9 cellular contexts compared by ENCODE assay signal in the genomic region with DNA sequence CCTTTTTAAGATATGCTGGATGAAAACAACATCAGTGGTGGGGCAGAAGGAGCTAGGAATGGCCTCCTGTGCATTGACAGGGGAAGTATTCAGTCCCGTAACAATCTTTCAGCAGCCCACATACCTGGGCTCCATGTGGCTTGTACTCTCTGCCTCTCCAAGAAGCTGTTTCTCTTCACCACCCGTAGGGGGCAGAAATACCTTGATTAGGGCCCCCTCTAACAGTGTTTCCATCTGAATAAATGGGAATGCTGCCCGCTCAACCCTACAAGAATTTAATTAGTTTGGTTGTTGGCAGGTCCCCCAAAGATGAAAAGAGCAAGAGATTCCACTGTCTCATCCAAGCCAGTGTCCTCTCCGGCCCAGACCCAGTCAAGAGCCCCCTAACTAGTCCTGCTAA.
DNase-seq lines count a peak whose midpoint lies in the region; ATAC-seq, FAIRE-seq and TF ChIP-seq lines count a peak whose summit lies in the region.
"Had no signal": no experiment of that assay in that cellular context is flagged by ENCODE, and none has a peak within 500 bp of the region (broad histone marks: within the 10 kb centered on the region; RNA-seq: fewer than 3 reads in every experiment).

No MANE protein-coding gene starts in this region.

- 59 to 77% methylated on average over 4 of the region's 4 CpGs for whole genome bisulfite sequencing in testis, 2 donors

- H3K36me3 ChIP-seq in cardiac muscle cell (no peaks in the 10 kb centered on the region), endothelial cell of umbilical vein (ENCODE audit: control insufficient read depth in 2 of 2, extremely low read depth in 1 of 2, insufficient read depth in 2 of 2, low read length in 2 of 2) (no peaks in the 10 kb centered on the region), testis (ENCODE audit: low read depth, missing control alignments) (no peaks in the 10 kb centered on the region), right atrium auricular region (no peaks in the 10 kb centered on the region)

- TF ChIP-seq POLR2A in endothelial cell of umbilical vein (IDR thresholded peaks at IDR 0.05; ENCODE audit: low read depth, low read length) (no peak), testis (IDR thresholded peaks at IDR 0.05) (no peak)

- no peak for FAIRE-seq in endothelial cell of umbilical vein (lab: Jason Lieb, UNC)

- H3K27me3 ChIP-seq in cardiac muscle cell: no peaks in the 10 kb centered on the region
- H3K27me3 ChIP-seq in endothelial cell of umbilical vein (ENCODE audit: control insufficient read depth in 2 of 2, insufficient read depth in 2 of 2, low read length in 2 of 2): no peaks in the 10 kb centered on the region
- H3K27me3 ChIP-seq in testis: no peaks in the 10 kb centered on the region
- no peaks in the 10 kb centered on the region for H3K27me3 ChIP-seq in right atrium auricular region

- H3K4me2 ChIP-seq in endothelial cell of umbilical vein (ENCODE audit: insufficient read depth, low read length): no peak overlapping the region

- H3K4me3 ChIP-seq in cardiac muscle cell (no peak overlapping the region), endothelial cell of umbilical vein (replicated peaks in 1 of 3; ENCODE audit: insufficient read depth in 1 of 3, low read depth in 1 of 3, low read length in 3 of 3) (no peak overlapping the region), testis (no peak overlapping the region), right atrium auricular region (no peak overlapping the region)

- ATAC-seq in GM18519 (IDR thresholded peaks at IDR 0.05; ENCODE audit: low FRiP score, unreplicated experiment): no peak

- H3K4me1 ChIP-seq in cardiac muscle cell (ENCODE audit: low read depth): no peaks in the 10 kb centered on the region
- no peaks in the 10 kb centered on the region for H3K4me1 ChIP-seq in endothelial cell of umbilical vein (ENCODE audit: control insufficient read depth, extremely low read depth, insufficient read depth, low read length)
- no peaks in the 10 kb centered on the region for H3K4me1 ChIP-seq in testis
- H3K4me1 ChIP-seq in right atrium auricular region: no peaks in the 10 kb centered on the region

- no peaks in the 10 kb centered on the region for H3K79me2 ChIP-seq in endothelial cell of umbilical vein (ENCODE audit: control insufficient read depth, insufficient read depth, low read length)

- CTCF ChIA-PET in endothelial cell of umbilical vein (lab: Charles Lee): interaction anchor here (1.2 kb wide), 1 partner anchor 342 kb away, joined by 4 read pairs; no protein-coding TSS in a partner anchor

- dilution Hi-C loops in endothelial cell of umbilical vein (cut with MboI; ENCODE audit: extremely low pct_ligation_motif_present, low sequenced_read_pairs): no loop called here

- DNase-seq in cardiac muscle cell (ENCODE audit: low read depth in 1 of 2, low spot score in 1 of 2) (peak; percentile 7 to 48), cardiac septum (ENCODE audit: low spot score) (no peak), NCI-H526 treated with DMSO at 0.1 percent for 48 hours (lab: John Stamatoyannopoulos, UW) (peak; percentile 1), endothelial cell of umbilical vein (ENCODE audit: low read depth, low spot score) (no peak), anterior cingulate cortex (lab: John Stamatoyannopoulos, UW) (no peak), testis (no peak), right atrium auricular region (ENCODE audit: low spot score) (no peak)
- DNase-seq: activated B cell treated with CpG ODN at 0.5 μM for 24 hours had no signal

- no peak overlapping the region for H2AFZ ChIP-seq in endothelial cell of umbilical vein (ENCODE audit: low read depth, low read length)

- no peaks in the 10 kb centered on the region for H4K20me1 ChIP-seq in endothelial cell of umbilical vein (replicated peaks; ENCODE audit: control insufficient read depth, extremely low read depth, insufficient read depth, low read length)

- peak; percentile 48 for TF ChIP-seq CTCF in cardiac muscle cell (IDR thresholded peaks at IDR 0.05; ENCODE audit: low read depth, low read length)
- peak; percentile 9 to 22 for TF ChIP-seq CTCF in endothelial cell of umbilical vein (IDR thresholded peaks at IDR 0.05; ENCODE audit: extremely low read depth in 1 of 2, insufficient read depth in 1 of 2, low read depth in 1 of 2, low read length in 2 of 2)
- peak in 1 of 3 experiments; percentile 24 for TF ChIP-seq CTCF in testis (IDR thresholded peaks at IDR 0.05)
- TF ChIP-seq CTCF in right atrium auricular region (IDR thresholded peaks at IDR 0.05): peak in 1 of 2 donors; percentile 22

- intact Hi-C loops in cardiac septum (cut with DNase I): no loop called here
- intact Hi-C loops in endothelial cell of umbilical vein (cut with micrococcal nuclease): no loop called here
- intact Hi-C loops in testis (cut with DNase I; ENCODE audit: low total_unique reads): no loop called here

- POLR2A ChIA-PET in endothelial cell of umbilical vein (lab: Charles Lee): no interaction called here

- no peaks in the 10 kb centered on the region for H3K9me1 ChIP-seq in endothelial cell of umbilical vein (replicated peaks; ENCODE audit: control insufficient read depth, extremely low read depth, insufficient read depth, low read length)

- H3K9ac ChIP-seq in endothelial cell of umbilical vein (replicated peaks; ENCODE audit: extremely low read depth, insufficient read depth, low read length): no peak overlapping the region

- no peaks in the 10 kb centered on the region for H3K9me3 ChIP-seq in cardiac muscle cell (ENCODE audit: low read depth)
- H3K9me3 ChIP-seq in endothelial cell of umbilical vein (replicated peaks; ENCODE audit: control insufficient read depth, insufficient read depth, low read length): no peaks in the 10 kb centered on the region
- no peaks in the 10 kb centered on the region for H3K9me3 ChIP-seq in testis
- no peaks in the 10 kb centered on the region for H3K9me3 ChIP-seq in right atrium auricular region

- no TSS peak for BruUV-seq in endothelial cell of umbilical vein (replicated peaks; lab: Mats Ljungman, UMichigan)

- no peak overlapping the region for H3K27ac ChIP-seq in cardiac muscle cell
- no peak overlapping the region for H3K27ac ChIP-seq in endothelial cell of umbilical vein (ENCODE audit: insufficient read depth, low read depth, low read length)
- no peak overlapping the region for H3K27ac ChIP-seq in testis
- H3K27ac ChIP-seq in right atrium auricular region: no peak overlapping the region

TF ChIP-seq in endothelial cell of umbilical vein, 7 proteins besides CTCF, POLR2A, EP300 and RAD21:
- TF ChIP-seq MYC (IDR thresholded peaks at IDR 0.05; ENCODE audit: low read depth, low read length) (no peak), JUN (IDR thresholded peaks at IDR 0.05; ENCODE audit: borderline replicate concordance, insufficient read depth, insufficient read length, low read depth) (no peak), FOS (IDR thresholded peaks at IDR 0.05; ENCODE audit: borderline replicate concordance, insufficient read depth, low read length) (no peak), EZH2 (IDR thresholded peaks at IDR 0.05; ENCODE audit: borderline replicate concordance, low read depth, low read length, severe bottlenecking) (no peak), GATA2 (IDR thresholded peaks at IDR 0.05; ENCODE audit: insufficient read depth, insufficient read length, low read depth, low read length) (no peak), POLR2AphosphoS5 (IDR thresholded peaks at IDR 0.05; ENCODE audit: insufficient read depth, low read depth, low read length) (no peak)
- TF ChIP-seq, protein P1, sequence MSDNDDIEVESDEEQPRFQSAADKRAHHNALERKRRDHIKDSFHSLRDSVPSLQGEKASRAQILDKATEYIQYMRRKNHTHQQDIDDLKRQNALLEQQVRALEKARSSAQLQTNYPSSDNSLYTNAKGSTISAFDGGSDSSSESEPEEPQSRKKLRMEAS (IDR thresholded peaks at IDR 0.05; ENCODE audit: insufficient read depth, insufficient read length): no peak

Comparison
In these comparisons a context has a peak if more than half of its experiments do, and no peak if none do; other contexts are left out.
1. DNase-seq: peak in cardiac muscle cell (2 of 2) and NCI-H526 treated with DMSO at 0.1 percent for 48 hours (single experiment); none in cardiac septum (single experiment), endothelial cell of umbilical vein (single experiment), anterior cingulate cortex (0 of 58), testis (single experiment) and right atrium auricular region (single experiment).